In genomic region chr21:37914211-37914900, GRCh38 we compare ENCODE assay signal across 10 cellular contexts. TPM values are rescaled to one million over a fixed set of nuclear protein-coding genes. Genes with fewer than 3 reads are reported as not detected.
A peak's percentile ranks its signal among the peaks of the same experiment; 100 is the strongest.
DNase-seq lines count a peak whose midpoint lies in the region; ATAC-seq and TF ChIP-seq lines count a peak whose summit lies in the region.
"Had no signal": no experiment of that assay in that cellular context is flagged by ENCODE, and none has a peak within 500 bp of the region (broad histone marks: within the 10 kb centered on the region; RNA-seq: fewer than 3 reads in every experiment).

No MANE protein-coding gene starts in this region.

- H3K4me1 Mint-ChIP-seq in activated CD8-positive, alpha-beta memory T cell treated with anti-CD3 and anti-CD28 coated beads, Interleukin-2, amount 10 ng/mL, durations not matched to agents 7 days and 5 days = no peaks in the 10 kb centered on the region

- no peak overlapping the region for H2AK5ac ChIP-seq in mesendoderm (ENCODE audit: low read length)

- TF ChIP-seq CTCF in MM.1S (IDR thresholded peaks at IDR 0.05; ENCODE audit: low read length) = no peak
- TF ChIP-seq CTCF in vagina (IDR thresholded peaks at IDR 0.05) = no peak

- no peaks in the 10 kb centered on the region for H3K9me3 ChIP-seq in MM.1S (replicated peaks; ENCODE audit: insufficient read depth, low read length)
- no peaks in the 10 kb centered on the region for H3K9me3 ChIP-seq in vagina
- H3K9me3 ChIP-seq: heart left ventricle, MG63 had no signal

- H3K79me2 ChIP-seq in MM.1S (ENCODE audit: low read length) = no peaks in the 10 kb centered on the region
- no peaks in the 10 kb centered on the region for H3K79me2 ChIP-seq in mesendoderm (ENCODE audit: control insufficient read depth, insufficient read depth, low read length)

- H2BK5ac ChIP-seq in mesendoderm (ENCODE audit: low read length) = no peak overlapping the region

- no peak overlapping the region for H4K8ac ChIP-seq in mesendoderm (ENCODE audit: low read depth, low read length)

- no peak overlapping the region for H3K18ac ChIP-seq in mesendoderm (ENCODE audit: low read length)

- CTCF ChIA-PET in activated CD8-positive, alpha-beta memory T cell treated with anti-CD3 and anti-CD28 coated beads, Interleukin-2, amount 10 ng/mL, durations not matched to agents 7 days and 5 days (lab: Charles Lee) = no interaction called here

- no peaks in the 10 kb centered on the region for H4K20me1 ChIP-seq in MM.1S (ENCODE audit: insufficient read depth, low read length)

- DNase-seq in ELF-1 (ENCODE audit: low read depth, low spot score) (peak; percentile 80), MM.1S (peak; percentile 65), astrocyte of the hippocampus (ENCODE audit: low read depth, low spot score) (peak; percentile 70), mesendoderm (peak; percentile 71), NCI-H1930 (lab: John Stamatoyannopoulos, UW) (no peak), vagina (ENCODE audit: extremely low spot score in 2 of 2) (no peak), NOMO-1 treated with DMSO at 0.1 percent for 48 hours (lab: John Stamatoyannopoulos, UW; ENCODE audit: unreplicated experiment) (no peak)
- no peak for DNase-seq in activated CD8-positive, alpha-beta memory T cell treated with anti-CD3 and anti-CD28 coated beads, Interleukin-2, amount 10 ng/mL, durations not matched to agents 7 days and 5 days
- DNase-seq: MG63 had no signal

- H3F3A ChIP-seq in MM.1S (ENCODE audit: insufficient read depth, low read length) = no peaks in the 10 kb centered on the region

- no peak overlapping the region for H3K23ac ChIP-seq in mesendoderm (ENCODE audit: low read length)

- H3K9me2 ChIP-seq in MM.1S (replicated peaks; ENCODE audit: insufficient read depth, low read length) = no peaks in the 10 kb centered on the region

- H4K5ac ChIP-seq in mesendoderm (ENCODE audit: low read length) = no peak overlapping the region

- H3K9me3 Mint-ChIP-seq in activated CD8-positive, alpha-beta memory T cell treated with anti-CD3 and anti-CD28 coated beads, Interleukin-2, amount 10 ng/mL, durations not matched to agents 7 days and 5 days (ENCODE audit: low read depth) = peaks cover 2% of the 10 kb centered on the region

- no peak overlapping the region for H2AFZ ChIP-seq in MM.1S (ENCODE audit: low read length)

- no peak overlapping the region for H2BK120ac ChIP-seq in mesendoderm (ENCODE audit: low read depth, low read length)

- H3K27me3 Mint-ChIP-seq in activated CD8-positive, alpha-beta memory T cell treated with anti-CD3 and anti-CD28 coated beads, Interleukin-2, amount 10 ng/mL, durations not matched to agents 7 days and 5 days = peaks cover 47% of the 10 kb centered on the region

- H3K4me3 Mint-ChIP-seq in activated CD8-positive, alpha-beta memory T cell treated with anti-CD3 and anti-CD28 coated beads, Interleukin-2, amount 10 ng/mL, durations not matched to agents 7 days and 5 days = no peak overlapping the region

- intact Hi-C loops in vagina (cut with DNase I) = no loop called here

- H3K9ac ChIP-seq in MM.1S (ENCODE audit: low read length) = no peak overlapping the region
- H3K9ac ChIP-seq in mesendoderm (ENCODE audit: low read length) = no peak overlapping the region

- H2BK15ac ChIP-seq in mesendoderm (replicated peaks; ENCODE audit: low read depth) = no peak overlapping the region

- H3K36me3 Mint-ChIP-seq in activated CD8-positive, alpha-beta memory T cell treated with anti-CD3 and anti-CD28 coated beads, Interleukin-2, amount 10 ng/mL, durations not matched to agents 7 days and 5 days = peaks cover 2% of the 10 kb centered on the region

- no peak overlapping the region for H3K4me3 ChIP-seq in MM.1S (ENCODE audit: low read length)
- H3K4me3 ChIP-seq in mesendoderm (ENCODE audit: low read length) = no peak overlapping the region
- no peak overlapping the region for H3K4me3 ChIP-seq in vagina
- H3K4me3 ChIP-seq: heart left ventricle, MG63 had no signal

- H3K27ac ChIP-seq in MM.1S (ENCODE audit: low read length) = no peak overlapping the region
- H3K27ac ChIP-seq in mesendoderm (ENCODE audit: low read depth, low read length) = no peak overlapping the region
- H3K27ac ChIP-seq in vagina = no peak overlapping the region
- H3K27ac ChIP-seq: heart left ventricle had no signal

- no CpG with 5 or more reads among the region's 31 CpGs for WGBS in mesendoderm (ENCODE audit: extremely low coverage, insufficient coverage, low lambda C conversion rate)

- no peak overlapping the region for H3K4ac ChIP-seq in mesendoderm (ENCODE audit: low read depth, low read length)

- no peak for ATAC-seq in activated CD8-positive, alpha-beta memory T cell treated with anti-CD3 and anti-CD28 coated beads, Interleukin-2, amount 10 ng/mL, durations not matched to agents 7 days and 5 days

- no peaks in the 10 kb centered on the region for H3K4me1 ChIP-seq in MM.1S (ENCODE audit: low read length)
- H3K4me1 ChIP-seq in mesendoderm (ENCODE audit: control insufficient read depth, low read depth, low read length) = no peaks in the 10 kb centered on the region
- peaks cover 12% of the 10 kb centered on the region for H3K4me1 ChIP-seq in vagina

- no peak overlapping the region for H3K27ac Mint-ChIP-seq in activated CD8-positive, alpha-beta memory T cell treated with anti-CD3 and anti-CD28 coated beads, Interleukin-2, amount 10 ng/mL, durations not matched to agents 7 days and 5 days

- TF ChIP-seq POLR2A in vagina (IDR thresholded peaks at IDR 0.05) = no peak

- H3K56ac ChIP-seq in mesendoderm (ENCODE audit: low read length) = no peak overlapping the region

- H3K79me1 ChIP-seq in mesendoderm (ENCODE audit: low read length) = no peaks in the 10 kb centered on the region

- H3K4me2 ChIP-seq in MM.1S (ENCODE audit: low read depth, low read length) (no peak overlapping the region), mesendoderm (ENCODE audit: low read length) (no peak overlapping the region)

- H3K36me3 ChIP-seq in MM.1S (replicated peaks; ENCODE audit: insufficient read depth, low read length) (no peaks in the 10 kb centered on the region), mesendoderm (ENCODE audit: control insufficient read depth, insufficient read depth, low read length) (no peaks in the 10 kb centered on the region), vagina (no peaks in the 10 kb centered on the region)
- H3K36me3 ChIP-seq: heart left ventricle, MG63 had no signal

- H3K27me3 ChIP-seq in MM.1S (replicated peaks; ENCODE audit: insufficient read depth, low read length) = peaks cover 12% of the 10 kb centered on the region; the same call in 1 of the 2 replicates
- peaks cover 9% of the 10 kb centered on the region for H3K27me3 ChIP-seq in mesendoderm (ENCODE audit: insufficient read depth, low read length, poor library complexity)
- peaks cover 8% of the 10 kb centered on the region for H3K27me3 ChIP-seq in vagina

RNA-seq across cellular contexts. Expression of gene KCNJ6, which starts 1.9 kb away (rescaled TPM):
- polyA plus RNA-seq in mesendoderm (2013, experiment 1 of 2) = 0.13 TPM
- polyA plus RNA-seq in mesendoderm (2013, experiment 2 of 2) = 0.13 TPM
- total RNA-seq in activated CD8-positive, alpha-beta memory T cell treated with anti-CD3 and anti-CD28 coated beads, Interleukin-2, amount 10 ng/mL, durations not matched to agents 7 days and 5 days = not detected
- total RNA-seq in vagina = not detected
- total RNA-seq: heart left ventricle had no signal
- polyA plus RNA-seq: heart left ventricle had no signal

Comparison
In these comparisons a context has a peak if more than half of its experiments do, and no peak if none do; other contexts are left out.
1. DNase-seq: peak in ELF-1 (single experiment), MM.1S (single experiment), astrocyte of the hippocampus (single experiment) and mesendoderm (single experiment); none in NCI-H1930 (0 of 2), activated CD8-positive, alpha-beta memory T cell treated with anti-CD3 and anti-CD28 coated beads, Interleukin-2, amount 10 ng/mL, durations not matched to agents 7 days and 5 days (single experiment), vagina (0 of 2) and NOMO-1 treated with DMSO at 0.1 percent for 48 hours (single experiment).